15 cellular contexts compared by ENCODE assay signal in genomic region chr21:41867313-41867712, GRCh38. TPM values are rescaled to one million over a fixed set of nuclear protein-coding genes. Genes with fewer than 3 reads are reported as not detected.
A peak's percentile ranks its signal among the peaks of the same experiment; 100 is the strongest.
DNase-seq lines count a peak whose midpoint lies in the region; ATAC-seq, FAIRE-seq and TF ChIP-seq lines count a peak whose summit lies in the region.
"Had no signal": no experiment of that assay in that cellular context is flagged by ENCODE, and none has a peak within 500 bp of the region (broad histone marks: within the 10 kb centered on the region; RNA-seq: fewer than 3 reads in every experiment).

No MANE protein-coding gene starts in this region.

- H3K27ac Mint-ChIP-seq in astrocyte (ENCODE audit: unreplicated experiment): peak overlapping the region; percentile 18
- H3K27ac Mint-ChIP-seq in activated naive CD8-positive, alpha-beta T cell treated with anti-CD3 and anti-CD28 coated beads for 36 hours: no peak overlapping the region
- H3K27ac Mint-ChIP-seq: B cell, CD14-positive monocyte, HFFc6 had no signal

- H3K79me2 ChIP-seq in KMS-11 (ENCODE audit: insufficient read depth, low read depth): no peaks in the 10 kb centered on the region
- peaks cover 8% of the 10 kb centered on the region; the same call in 1 of the 2 replicates for H3K79me2 ChIP-seq in OCI-LY3 (ENCODE audit: low read length)
- peaks cover 31% of the 10 kb centered on the region for H3K79me2 ChIP-seq in astrocyte (ENCODE audit: insufficient read depth, low read length)

- no peak for TF ChIP-seq CTCF in KMS-11 (conservative IDR thresholded peaks at IDR 0.05; ENCODE audit: low read depth, low read length)
- no peak for TF ChIP-seq CTCF in OCI-LY3 (IDR thresholded peaks at IDR 0.05; ENCODE audit: low read depth, low read length)
- no peak for TF ChIP-seq CTCF in astrocyte (IDR thresholded peaks at IDR 0.05; ENCODE audit: insufficient read depth, low read depth, low read length)

- H3K4me2 ChIP-seq in KMS-11 (no peak overlapping the region; the same call in 1 of the 2 replicates), OCI-LY3 (ENCODE audit: low read length) (peak overlapping the region; percentile 88), astrocyte (ENCODE audit: low read length) (no peak overlapping the region)

- H3K4me1 Mint-ChIP-seq in astrocyte (ENCODE audit: low read depth, unreplicated experiment): peaks cover 5% of the 10 kb centered on the region
- peaks cover 23% of the 10 kb centered on the region for H3K4me1 Mint-ChIP-seq in activated naive CD8-positive, alpha-beta T cell treated with anti-CD3 and anti-CD28 coated beads for 36 hours

- no peaks in the 10 kb centered on the region for H3K9me3 Mint-ChIP-seq in astrocyte (ENCODE audit: unreplicated experiment)
- no peaks in the 10 kb centered on the region for H3K9me3 Mint-ChIP-seq in activated naive CD8-positive, alpha-beta T cell treated with anti-CD3 and anti-CD28 coated beads for 36 hours
- H3K9me3 Mint-ChIP-seq: CD14-positive monocyte; CD8-positive, alpha-beta memory T cell; HFFc6 had no signal

- no peak for ATAC-seq in HG03025 (IDR thresholded peaks at IDR 0.05; ENCODE audit: low FRiP score, unreplicated experiment)
- ATAC-seq in HG03520 (IDR thresholded peaks at IDR 0.05; ENCODE audit: unreplicated experiment): no peak

- FAIRE-seq in astrocyte (lab: Jason Lieb, UNC): no peak
- FAIRE-seq: A204.1 had no signal

- peaks cover 3% of the 10 kb centered on the region for H3K36me3 Mint-ChIP-seq in astrocyte (ENCODE audit: low read depth, unreplicated experiment)
- peaks cover 3% of the 10 kb centered on the region for H3K36me3 Mint-ChIP-seq in activated naive CD8-positive, alpha-beta T cell treated with anti-CD3 and anti-CD28 coated beads for 36 hours

- H4K20me1 ChIP-seq in KMS-11 (ENCODE audit: insufficient read depth) (no peaks in the 10 kb centered on the region), OCI-LY3 (ENCODE audit: insufficient read depth, low read length) (no peaks in the 10 kb centered on the region), astrocyte (ENCODE audit: insufficient read depth, low read length) (peaks cover 33% of the 10 kb centered on the region)

- H2AFZ ChIP-seq in KMS-11 (ENCODE audit: low read depth) (no peak overlapping the region), OCI-LY3 (ENCODE audit: low read depth, low read length) (no peak overlapping the region), astrocyte (ENCODE audit: low read depth, low read length) (no peak overlapping the region)

- no peaks in the 10 kb centered on the region for H3K27me3 Mint-ChIP-seq in astrocyte (ENCODE audit: low read depth, unreplicated experiment)
- no peaks in the 10 kb centered on the region for H3K27me3 Mint-ChIP-seq in activated naive CD8-positive, alpha-beta T cell treated with anti-CD3 and anti-CD28 coated beads for 36 hours
- H3K27me3 Mint-ChIP-seq: B cell; CD8-positive, alpha-beta memory T cell had no signal

- no peaks in the 10 kb centered on the region for H3K27me3 ChIP-seq in KMS-11 (ENCODE audit: insufficient read depth, low read depth)
- H3K27me3 ChIP-seq in OCI-LY3 (ENCODE audit: low read depth, low read length): no peaks in the 10 kb centered on the region
- no peaks in the 10 kb centered on the region for H3K27me3 ChIP-seq in astrocyte (ENCODE audit: insufficient read depth, low read length)

- no peak for DNase-seq in astrocyte (ENCODE audit: low read depth)
- DNase-seq in activated naive CD8-positive, alpha-beta T cell treated with anti-CD3 and anti-CD28 coated beads for 36 hours: no peak
- no peak for DNase-seq in activated CD4-positive, alpha-beta T cell treated with anti-CD3 and anti-CD28 coated beads for 4 hours
- DNase-seq: CD8-positive, alpha-beta memory T cell; GOT3; HCEC 1CT; HFFc6 had no signal

- H3K27ac ChIP-seq in KMS-11 (peak overlapping the region; percentile 42; the same call in 1 of the 2 replicates), OCI-LY3 (ENCODE audit: low read length) (peak overlapping the region; percentile 77), astrocyte (ENCODE audit: low read depth, low read length) (no peak overlapping the region)
- H3K27ac ChIP-seq: HL-60 had no signal

- no peak overlapping the region for H3K4me3 Mint-ChIP-seq in astrocyte (ENCODE audit: unreplicated experiment)
- no peak overlapping the region for H3K4me3 Mint-ChIP-seq in activated naive CD8-positive, alpha-beta T cell treated with anti-CD3 and anti-CD28 coated beads for 36 hours
- H3K4me3 Mint-ChIP-seq: CD14-positive monocyte; CD8-positive, alpha-beta memory T cell had no signal

- H3K4me3 ChIP-seq in KMS-11 (IDR thresholded peaks at IDR 0.05; ENCODE audit: insufficient read depth, low read depth, low read length) (no peak overlapping the region), OCI-LY3 (ENCODE audit: low read length) (peak overlapping the region; percentile 12; the same call in 1 of the 2 replicates), astrocyte (ENCODE audit: insufficient read depth, low read depth, low read length) (no peak overlapping the region)

- no peaks in the 10 kb centered on the region; the same call in 1 of the 2 replicates for H3K9me3 ChIP-seq in OCI-LY3 (ENCODE audit: insufficient read depth, low read length)
- H3K9me3 ChIP-seq in astrocyte (ENCODE audit: insufficient read depth, low read depth, low read length): no peaks in the 10 kb centered on the region

- H3K4me1 ChIP-seq in KMS-11 (ENCODE audit: low read depth, poor library complexity, severe bottlenecking) (peaks cover 43% of the 10 kb centered on the region), OCI-LY3 (ENCODE audit: low read length) (peaks cover 78% of the 10 kb centered on the region), astrocyte (ENCODE audit: insufficient read depth, low read length) (peaks cover 13% of the 10 kb centered on the region)

- no peaks in the 10 kb centered on the region for H3K36me3 ChIP-seq in KMS-11 (ENCODE audit: insufficient read depth)
- H3K36me3 ChIP-seq in OCI-LY3 (replicated peaks; ENCODE audit: low read depth, low read length): no peaks in the 10 kb centered on the region
- no peaks in the 10 kb centered on the region for H3K36me3 ChIP-seq in astrocyte (ENCODE audit: insufficient read depth, low read length)

- H3K9ac ChIP-seq in KMS-11 (no peak overlapping the region), OCI-LY3 (ENCODE audit: low read length) (no peak overlapping the region), astrocyte (ENCODE audit: low read length) (no peak overlapping the region)

RNA-seq across cellular contexts. Expression of gene PRDM15, which starts 11.8 kb away (rescaled TPM):
- 5.8 and 6.8 TPM in 2 replicates for total RNA-seq in astrocyte
- total RNA-seq in activated naive CD8-positive, alpha-beta T cell treated with anti-CD3 and anti-CD28 coated beads for 36 hours: 10 to 100 TPM in 1 of 2 experiments, 1 to 10 TPM in 1; 9.3 to 10.1 TPM
